13 cellular contexts compared by ENCODE assay signal in the genomic region with DNA sequence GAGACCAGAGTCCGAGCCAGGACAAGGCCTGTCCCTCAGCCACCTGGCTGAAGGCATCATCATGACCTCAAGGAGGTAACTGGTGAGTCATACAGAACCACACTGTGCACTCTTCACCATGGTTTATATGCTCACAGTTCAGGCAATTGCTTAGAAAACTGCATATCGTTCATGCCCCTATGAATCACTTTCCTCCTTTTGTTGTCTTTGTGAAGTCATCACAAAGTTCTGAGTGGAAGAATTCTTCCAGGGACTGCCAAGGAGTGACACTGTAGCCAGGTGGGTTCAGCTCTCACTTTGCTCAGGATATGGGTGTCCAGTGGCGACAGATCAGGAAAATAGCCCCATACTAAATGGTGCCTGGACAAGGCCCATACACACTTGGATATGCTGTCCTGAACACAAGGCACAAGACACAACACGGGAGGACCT.
DNase-seq lines count a peak whose midpoint lies in the region; ATAC-seq, FAIRE-seq and TF ChIP-seq lines count a peak whose summit lies in the region.
"Had no signal": no experiment of that assay in that cellular context is flagged by ENCODE, and none has a peak within 500 bp of the region (broad histone marks: within the 10 kb centered on the region; RNA-seq: fewer than 3 reads in every experiment).

No MANE protein-coding gene starts in this region.

- H3K4me3 Mint-ChIP-seq in Calu3 (ENCODE audit: low read depth, unreplicated experiment): no peak overlapping the region
- H3K4me3 Mint-ChIP-seq: IgD-negative memory B cell, type B pancreatic cell had no signal

- no peaks in the 10 kb centered on the region for H3K4me1 ChIP-seq in mucosa of descending colon (ENCODE audit: low read depth)

- H3K27me3 Mint-ChIP-seq in Calu3 (ENCODE audit: unreplicated experiment): no peaks in the 10 kb centered on the region
- H3K27me3 Mint-ChIP-seq: IgD-negative memory B cell, type B pancreatic cell had no signal

- peak overlapping the region; percentile 62 for H3K27ac Mint-ChIP-seq in Calu3 (ENCODE audit: unreplicated experiment)
- H3K27ac Mint-ChIP-seq: IgD-negative memory B cell, type B pancreatic cell had no signal

- peak; percentile 79 for FAIRE-seq in bronchial epithelial cell (lab: Jason Lieb, UNC)

- TF ChIP-seq CTCF in Calu3 (IDR thresholded peaks at IDR 0.05; ENCODE audit: unreplicated experiment) (no peak), bronchial epithelial cell (IDR thresholded peaks at IDR 0.05; ENCODE audit: insufficient read depth, low read length, severe bottlenecking) (no peak), mucosa of descending colon (IDR thresholded peaks at IDR 0.05) (no peak)

- peaks cover 20% of the 10 kb centered on the region for H3K4me1 Mint-ChIP-seq in Calu3 (ENCODE audit: low read depth, unreplicated experiment)

- intact Hi-C loops in Calu3 (cut with micrococcal nuclease; ENCODE audit: unreplicated experiment): no loop called here
- intact Hi-C loops in mucosa of descending colon (cut with DNase I, micrococcal nuclease): no loop called here
- intact Hi-C loops in head of caudate nucleus (cut with DNase I): no loop called here

- CTCF ChIA-PET in Calu3 (lab: Charles Lee): no interaction called here

- no peaks in the 10 kb centered on the region for H3K27me3 ChIP-seq in MG63
- no peaks in the 10 kb centered on the region for H3K27me3 ChIP-seq in bronchial epithelial cell (ENCODE audit: control insufficient read depth, insufficient read depth, low read length)

- BruUV-seq in Calu3 (replicated peaks; lab: Mats Ljungman, UMichigan): no TSS peak

- DNase-seq in Calu3 (peak; percentile 37), MG63 (peak; percentile 65), bronchial epithelial cell (ENCODE audit: low read depth) (peak; percentile 96), mucosa of descending colon (no peak), NCI-H69 (lab: John Stamatoyannopoulos, UW) (no peak), head of caudate nucleus (no peak)
- DNase-seq: GF-D8; PC-9; stimulated activated CD4-positive, alpha-beta T cell treated with anti-CD3 and anti-CD28 coated beads, Interleukin-12 subunit alpha, Interleukin-12 subunit beta, amount 100 ng/mL, for 4 hours had no signal

- H3K9me3 ChIP-seq in MG63 (no peaks in the 10 kb centered on the region), mucosa of descending colon (no peaks in the 10 kb centered on the region)

- H3K36me3 ChIP-seq in MG63 (peaks cover 3% of the 10 kb centered on the region), bronchial epithelial cell (ENCODE audit: control insufficient read depth, insufficient read depth, low read length) (no peaks in the 10 kb centered on the region), mucosa of descending colon (ENCODE audit: low read depth) (no peaks in the 10 kb centered on the region)

- H3K9me3 Mint-ChIP-seq in Calu3 (ENCODE audit: low read depth, unreplicated experiment): peaks cover 2% of the 10 kb centered on the region

- ATAC-seq in mucosa of descending colon (peak; percentile 80), HG03469 (IDR thresholded peaks at IDR 0.05; ENCODE audit: unreplicated experiment) (no peak), HG03159 (IDR thresholded peaks at IDR 0.05; ENCODE audit: unreplicated experiment) (no peak)

- H3K4me3 ChIP-seq in MG63 (no peak overlapping the region), bronchial epithelial cell (ENCODE audit: low read depth, low read length) (no peak overlapping the region), mucosa of descending colon (no peak overlapping the region)
- H3K4me3 ChIP-seq: PC-9 had no signal

- H3K36me3 Mint-ChIP-seq in Calu3 (ENCODE audit: insufficient read depth, unreplicated experiment): no peaks in the 10 kb centered on the region
- H3K36me3 Mint-ChIP-seq: type B pancreatic cell had no signal

Comparison
In these comparisons a context has a peak if more than half of its experiments do, and no peak if none do; other contexts are left out.
1. DNase-seq: peak in Calu3 (single experiment), MG63 (single experiment) and bronchial epithelial cell (single experiment); none in mucosa of descending colon (0 of 3), NCI-H69 (single experiment) and head of caudate nucleus (0 of 42).